Comparison of ENCODE assay signal across 10 cellular contexts in the genomic region with DNA sequence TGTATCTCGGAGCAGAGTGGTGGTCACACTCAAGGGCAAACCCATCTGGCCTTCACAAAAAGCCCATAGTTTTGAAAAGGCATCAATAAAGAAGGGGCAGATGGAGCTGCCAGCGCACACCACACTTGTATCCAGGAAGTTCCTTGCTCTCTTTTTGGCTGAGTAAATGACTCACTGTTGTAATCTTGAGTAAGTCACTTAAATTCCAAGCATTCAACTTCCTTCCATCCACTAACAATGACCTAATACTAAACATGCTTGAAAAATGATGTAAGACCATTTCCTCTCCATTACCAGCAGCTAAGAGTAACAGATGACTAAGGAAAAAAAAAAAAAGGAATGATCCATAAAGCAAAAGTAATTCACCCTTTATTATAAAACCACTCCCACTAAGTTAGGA. TPM values are rescaled to one million over a fixed set of nuclear protein-coding genes. Genes with fewer than 3 reads are reported as not detected.
A peak's percentile ranks its signal among the peaks of the same experiment; 100 is the strongest.
DNase-seq lines count a peak whose midpoint lies in the region; ATAC-seq and TF ChIP-seq lines count a peak whose summit lies in the region.
"Had no signal": no experiment of that assay in that cellular context is flagged by ENCODE, and none has a peak within 500 bp of the region (broad histone marks: within the 10 kb centered on the region; RNA-seq: fewer than 3 reads in every experiment).

No MANE protein-coding gene starts in this region.

- peak overlapping the region; percentile 33; the same call in 1 of the 2 replicates for H3K9ac ChIP-seq in GM23248
- no peak overlapping the region for H3K9ac ChIP-seq in rectal smooth muscle tissue (ENCODE audit: low read length)

- peaks cover 26% of the 10 kb centered on the region for H3F3A ChIP-seq in GM23248 (ENCODE audit: insufficient read depth)

- peak overlapping the region; percentile 65 for H3K4me2 ChIP-seq in GM23248 (ENCODE audit: unreplicated experiment)

- H3K9me3 ChIP-seq in GM23248 (ENCODE audit: low read depth): no peaks in the 10 kb centered on the region

- H3K27ac ChIP-seq in GM23248 (peak overlapping the region; percentile 72), rectal smooth muscle tissue (ENCODE audit: low read depth, low read length) (peak overlapping the region; percentile 30)

- no peaks in the 10 kb centered on the region for H3K79me2 ChIP-seq in GM23248 (ENCODE audit: insufficient read depth)

- H3K36me3 ChIP-seq in GM23248 (ENCODE audit: low read depth): no peaks in the 10 kb centered on the region
- no peaks in the 10 kb centered on the region for H3K36me3 ChIP-seq in rectal smooth muscle tissue (ENCODE audit: control insufficient read depth, insufficient read depth, low read length)

- H3K9me2 ChIP-seq in GM23248 (ENCODE audit: insufficient read depth): no peaks in the 10 kb centered on the region

- H2AFZ ChIP-seq in GM23248: peak overlapping the region; percentile 33; the same call in 1 of the 2 replicates

- peak overlapping the region; percentile 38; the same call in 1 of the 2 replicates for H3K4me3 ChIP-seq in GM23248
- no peak overlapping the region for H3K4me3 ChIP-seq in fibroblast of villous mesenchyme (ENCODE audit: low read depth, low read length)
- no peak overlapping the region for H3K4me3 ChIP-seq in rectal smooth muscle tissue (ENCODE audit: low read length)

- no peak for TF ChIP-seq CTCF in fibroblast of villous mesenchyme (IDR thresholded peaks at IDR 0.05; ENCODE audit: insufficient read depth, low read depth, low read length)

- WGBS in GM23248 (ENCODE audit: low coverage in 1 of 2, low lambda C conversion rate in 2 of 2, missing lambda C conversion rate in 2 of 2), 2 experiments: 0 to 2% methylated on average over 2 of the region's 2 CpGs

- no peaks in the 10 kb centered on the region for H4K20me1 ChIP-seq in GM23248 (ENCODE audit: insufficient read depth)

- in situ Hi-C loops in GM23248 (cut with MboI): no loop called here
- in situ Hi-C loops in SK-MEL-5 (cut with HindIII; ENCODE audit: low pct_unique_long_range_greater_than_20kb, low sequenced_read_pairs): no loop called here

- ATAC-seq in GM18861 (IDR thresholded peaks at IDR 0.05; ENCODE audit: unreplicated experiment): no peak

- DNase-seq in GM23248 (peak; percentile 96), SK-MEL-5 (ENCODE audit: low read depth, low spot score) (peak; percentile 68), fibroblast of villous mesenchyme (ENCODE audit: low read depth) (peak; percentile 97), D341Med (ENCODE audit: low spot score) (no peak), NCI-H2171 treated with DMSO at 0.1 percent for 48 hours (lab: John Stamatoyannopoulos, UW) (no peak)
- no peak for DNase-seq in activated CD4-positive, alpha-beta T cell treated with anti-CD3 and anti-CD28 coated beads for 4 hours
- DNase-seq: activated B cell treated with CpG ODN at 0.5 μM for 24 hours, naive B cell had no signal

- peaks cover 58% of the 10 kb centered on the region for H3K4me1 ChIP-seq in GM23248 (ENCODE audit: insufficient read depth)
- peaks cover 2% of the 10 kb centered on the region for H3K4me1 ChIP-seq in rectal smooth muscle tissue (ENCODE audit: control insufficient read depth, insufficient read depth, low read length)

- no peaks in the 10 kb centered on the region for H3K27me3 ChIP-seq in GM23248 (replicated peaks; ENCODE audit: insufficient read depth)
- H3K27me3 ChIP-seq in rectal smooth muscle tissue (ENCODE audit: control insufficient read depth, insufficient read depth, low read length): no peaks in the 10 kb centered on the region

RNA-seq across cellular contexts. Expression of gene MYOZ2, which starts 32.4 kb away (rescaled TPM):
- total RNA-seq in GM23248 (2014; rRNA removed; shearing (Covaris generic)): 0.22 TPM in 1 of 2 replicates, not detected in the other
- 0.35 and 0.59 TPM in 2 replicates for polyA plus RNA-seq in GM23248 (2016; fragmentation: Nextera tagmentation; extraction: Ambion mirVana)
- 0.24 TPM in 1 of 2 replicates, not detected in the other for total RNA-seq in SK-MEL-5 (2014; rRNA removed; shearing (Covaris generic))
- polyA plus RNA-seq in SK-MEL-5 (2015; cell fraction: cytosol; rRNA removed): 0.05 TPM in 1 of 2 replicates, not detected in the other
- not detected in 2 replicates for polyA plus RNA-seq in SK-MEL-5 (2015; cell fraction: nucleus; rRNA removed)
- total RNA-seq in fibroblast of villous mesenchyme: 0.32 and 0.43 TPM in 2 replicates
- total RNA-seq: activated B cell treated with CpG ODN at 0.5 μM for 24 hours had no signal

Comparison
In these comparisons a context has a peak if more than half of its experiments do, and no peak if none do; other contexts are left out.
1. DNase-seq: peak in GM23248 (single experiment), SK-MEL-5 (single experiment) and fibroblast of villous mesenchyme (single experiment); none in D341Med (single experiment), NCI-H2171 treated with DMSO at 0.1 percent for 48 hours (single experiment) and activated CD4-positive, alpha-beta T cell treated with anti-CD3 and anti-CD28 coated beads for 4 hours (0 of 2).